In genomic region chr15:87345955-87346354, GRCh38 we compare ENCODE assay signal across 20 cellular contexts.
DNase-seq lines count a peak whose midpoint lies in the region; ATAC-seq and TF ChIP-seq lines count a peak whose summit lies in the region.
"Had no signal": no experiment of that assay in that cellular context is flagged by ENCODE, and none has a peak within 500 bp of the region (broad histone marks: within the 10 kb centered on the region; RNA-seq: fewer than 3 reads in every experiment).

No MANE protein-coding gene starts in this region.

- no peaks in the 10 kb centered on the region for H3K9me3 ChIP-seq in tibial nerve

- TF ChIP-seq CTCF in epithelial cell of esophagus (IDR thresholded peaks at IDR 0.05; ENCODE audit: insufficient read depth, low read depth, low read length, missing control alignments) (no peak), tibial nerve (IDR thresholded peaks at IDR 0.05) (no peak)

- no peak for ATAC-seq in GM21786 (IDR thresholded peaks at IDR 0.05; ENCODE audit: unreplicated experiment)
- ATAC-seq: A549, HCT116 had no signal

- no peak for TF ChIP-seq EP300 in tibial nerve (IDR thresholded peaks at IDR 0.05)

- H3K36me3 ChIP-seq in tibial nerve: no peaks in the 10 kb centered on the region

- WGBS in tibial nerve, 2 donors: 91 to 92% methylated on average over 2 of the region's 2 CpGs

- no peak overlapping the region for H3K27ac ChIP-seq in tibial nerve
- H3K27ac ChIP-seq: A549, GM23248 had no signal

- no peaks in the 10 kb centered on the region for H3K4me1 ChIP-seq in tibial nerve

- H3K4me3 ChIP-seq in epithelial cell of esophagus (ENCODE audit: low read length) (no peak overlapping the region), tibial nerve (no peak overlapping the region)
- H3K4me3 ChIP-seq: A549, GM23248 had no signal

- no peak for TF ChIP-seq POLR2A in tibial nerve (IDR thresholded peaks at IDR 0.05)

- DNase-seq in Daoy (ENCODE audit: low read depth): peak; percentile 32
- DNase-seq in HT1080 (ENCODE audit: low read depth): peak; percentile 58
- peak; percentile 53 for DNase-seq in RPMI7951 (ENCODE audit: low read depth)
- peak; percentile 30 for DNase-seq in epithelial cell of esophagus (ENCODE audit: low read depth)
- no peak for DNase-seq in NCI-H2029 (lab: John Stamatoyannopoulos, UW)
- DNase-seq in tibial nerve (ENCODE audit: low spot score in 2 of 2): no peak
- DNase-seq: 8988T; ACHN; AML-193; C1 segment of cervical spinal cord; Calu3; CD4-positive, alpha-beta memory T cell; COR-L47; DMS53; DMS79 treated with DMSO at 0.1 percent for 48 hours; GM23248; H7 had no signal

- H3K27me3 ChIP-seq in tibial nerve: no peaks in the 10 kb centered on the region

Comparison
In these comparisons a context has a peak if more than half of its experiments do, and no peak if none do; other contexts are left out.
1. DNase-seq: peak in Daoy (single experiment), HT1080 (single experiment), RPMI7951 (single experiment) and epithelial cell of esophagus (single experiment); none in NCI-H2029 (single experiment) and tibial nerve (0 of 2).